9 cellular contexts compared by ENCODE assay signal in genomic region chr1:16939386-16940180, GRCh38. TPM values are rescaled to one million over a fixed set of nuclear protein-coding genes. Genes with fewer than 3 reads are reported as not detected.
DNase-seq lines count a peak whose midpoint lies in the region; ATAC-seq, FAIRE-seq and TF ChIP-seq lines count a peak whose summit lies in the region.
"Not testable (repeated sequence)": the region's sequence is repeated elsewhere in the genome, so short reads cannot be mapped to it uniquely, and the experiment has no call there.
"Had no signal": no experiment of that assay in that cellular context is flagged by ENCODE, and none has a peak within 500 bp of the region (broad histone marks: within the 10 kb centered on the region; RNA-seq: fewer than 3 reads in every experiment).

No MANE protein-coding gene starts in this region.

- not testable (repeated sequence) for H3K9me3 ChIP-seq in IMR-90 (ENCODE audit: control insufficient read depth, insufficient read depth, low read length); endodermal cell (ENCODE audit: control insufficient read depth, low read length); mucosa of descending colon; pancreas; upper lobe of right lung

- H2AK9ac ChIP-seq in IMR-90 (replicated peaks; ENCODE audit: low read depth, low read length, poor library complexity): not testable (repeated sequence)

- H2BK5ac ChIP-seq in IMR-90 (ENCODE audit: low read depth, low read length, poor library complexity, severe bottlenecking): not testable (repeated sequence)

- H3K4me3 ChIP-seq in IMR-90 (ENCODE audit: insufficient read depth, low read depth, low read length); endodermal cell (ENCODE audit: low read length); mucosa of descending colon; pancreas; upper lobe of right lung: not testable (repeated sequence)

- H4K20me1 ChIP-seq in IMR-90 (ENCODE audit: insufficient read depth, low read length): not testable (repeated sequence)

- WGBS in IMR-90 (ENCODE audit: extremely low coverage in 2 of 2, insufficient read length in 1 of 2), 2 experiments: 93% methylated on average over 27 of the region's 32 CpGs; no CpG with 5 or more reads in 1 of the 2 experiments
- WGBS in endodermal cell (ENCODE audit: insufficient coverage in 1 of 2, insufficient read length in 1 of 2), 2 experiments: 93% methylated on average over 32 of the region's 32 CpGs
- 95 to 96% methylated on average over 32 of the region's 32 CpGs for WGBS in pancreas, 2 donors

- not testable (repeated sequence) for H3K18ac ChIP-seq in IMR-90 (ENCODE audit: low read depth, low read length)

- TF ChIP-seq CTCF in GM10266 (IDR thresholded peaks at IDR 0.05; ENCODE audit: control insufficient read depth, insufficient read depth, low read depth, missing control alignments); IMR-90 (conservative IDR thresholded peaks at IDR 0.05; ENCODE audit: low read depth, low read length); endodermal cell (conservative IDR thresholded peaks at IDR 0.05); mucosa of descending colon (IDR thresholded peaks at IDR 0.05); pancreas (IDR thresholded peaks at IDR 0.05); upper lobe of right lung (IDR thresholded peaks at IDR 0.05): not testable (repeated sequence)

- H3K9me3 Mint-ChIP-seq in activated naive CD4-positive, alpha-beta T cell treated with anti-CD3 and anti-CD28 coated beads, Interleukin-2, amount 50 U/mL, for 72 hours; endodermal cell: not testable (repeated sequence)

- DNase-seq in GM10266 (ENCODE audit: extremely low spot score): peak; percentile 20
- not testable (repeated sequence) for DNase-seq in IMR-90; activated naive CD4-positive, alpha-beta T cell treated with anti-CD3 and anti-CD28 coated beads, Interleukin-2, amount 50 U/mL, for 72 hours (ENCODE audit: low spot score in 2 of 2); left cardiac atrium; mucosa of descending colon; upper lobe of right lung
- peak; percentile 76 for DNase-seq in endodermal cell
- DNase-seq in pancreas: peak in 2 of 6 donors; percentile 13 to 74

- H3K27me3 ChIP-seq in IMR-90 (ENCODE audit: control insufficient read depth, insufficient read depth, low read length); endodermal cell (ENCODE audit: control insufficient read depth, insufficient read depth, low read length, poor library complexity, severe bottlenecking); pancreas; upper lobe of right lung: not testable (repeated sequence)

- H3K79me1 ChIP-seq in IMR-90 (ENCODE audit: low read depth in 1 of 2, low read length in 2 of 2): not testable (repeated sequence)

- in situ Hi-C loops in IMR-90 (cut with MboI; ENCODE audit: low sequenced_read_pairs): not testable (repeated sequence)

- POLR2A ChIA-PET in IMR-90 (lab: Charles Lee; ENCODE audit: unreplicated experiment): not testable (repeated sequence)

- TF ChIP-seq POLR2A in IMR-90 (IDR thresholded peaks at IDR 0.05; ENCODE audit: low read depth, low read length): not testable (repeated sequence)

- CTCF ChIA-PET in IMR-90 (lab: Yijun Ruan, JAX): not testable (repeated sequence)

- H2AFZ ChIP-seq in IMR-90 (replicated peaks; ENCODE audit: low read length, poor library complexity): not testable (repeated sequence)

- not testable (repeated sequence) for FAIRE-seq in pancreas (lab: Jason Lieb, UNC)

- not testable (repeated sequence) for H4K8ac ChIP-seq in IMR-90 (ENCODE audit: low read depth in 2 of 2, low read length in 2 of 2)

- H3K9me1 ChIP-seq in IMR-90 (ENCODE audit: insufficient read depth, low read length): not testable (repeated sequence)

- not testable (repeated sequence) for H3K9ac ChIP-seq in IMR-90 (ENCODE audit: low read depth, low read length); endodermal cell (ENCODE audit: extremely low read depth, low read length, poor library complexity, severe bottlenecking)

- H3K36me3 Mint-ChIP-seq in activated naive CD4-positive, alpha-beta T cell treated with anti-CD3 and anti-CD28 coated beads, Interleukin-2, amount 50 U/mL, for 72 hours: not testable (repeated sequence)
- peaks cover 27% of the 10 kb centered on the region for H3K36me3 Mint-ChIP-seq in endodermal cell (ENCODE audit: low read depth)

- not testable (repeated sequence) for H3K27ac ChIP-seq in IMR-90 (ENCODE audit: insufficient read depth, low read length); endodermal cell (ENCODE audit: low read depth, low read length); pancreas; upper lobe of right lung

- not testable (repeated sequence) for H3K27me3 Mint-ChIP-seq in endodermal cell (ENCODE audit: insufficient read depth)

- not testable (repeated sequence) for H2AK5ac ChIP-seq in IMR-90 (ENCODE audit: low read depth, low read length)

- not testable (repeated sequence) for BruUV-seq in IMR-90 (replicated peaks; lab: Mats Ljungman, UMichigan)

- TF ChIP-seq RAD21 in IMR-90 (IDR thresholded peaks at IDR 0.05; ENCODE audit: low read length): not testable (repeated sequence)

- not testable (repeated sequence) for H3K23ac ChIP-seq in IMR-90 (ENCODE audit: low read depth, low read length)

- H3K4me3 Mint-ChIP-seq in endodermal cell: peak overlapping the region; percentile 41

- not testable (repeated sequence) for H3K4me1 Mint-ChIP-seq in endodermal cell

- H2BK20ac ChIP-seq in IMR-90 (ENCODE audit: low read depth, low read length): not testable (repeated sequence)

- not testable (repeated sequence) for H3K4me2 ChIP-seq in IMR-90 (ENCODE audit: low read depth, low read length)

- dilution Hi-C loops in IMR-90 (cut with HindIII; ENCODE audit: low sequenced_read_pairs, unreplicated experiment): not testable (repeated sequence)

- not testable (repeated sequence) for H3K56ac ChIP-seq in IMR-90 (ENCODE audit: extremely low read depth, insufficient read depth, low read length)

- intact Hi-C loops in IMR-90 (cut with micrococcal nuclease); left cardiac atrium (cut with DNase I); mucosa of descending colon (cut with DNase I, micrococcal nuclease); upper lobe of right lung (cut with DNase I): not testable (repeated sequence)
- intact Hi-C loops in pancreas (cut with DNase I): loop anchor here in 1 of 3 donors (10.0 kb wide), 1 partner anchor 325 kb away; the partner anchor contains the start of gene NBPF1

- H3K36me3 ChIP-seq in IMR-90 (ENCODE audit: control insufficient read depth, insufficient read depth, low read length); mucosa of descending colon (ENCODE audit: low read depth); pancreas; upper lobe of right lung: not testable (repeated sequence)
- H3K36me3 ChIP-seq in endodermal cell (ENCODE audit: control insufficient read depth, insufficient read depth, low read length): peaks cover 11% of the 10 kb centered on the region

- H4K91ac ChIP-seq in IMR-90 (ENCODE audit: insufficient read depth, low read depth, low read length): not testable (repeated sequence)

- not testable (repeated sequence) for H3K14ac ChIP-seq in IMR-90 (replicated peaks; ENCODE audit: low read depth, low read length)

- ATAC-seq in IMR-90 (ENCODE audit: low read depth): peak; percentile 46; the same call in 1 of the 2 replicates
- peak; percentile 12 to 23 for ATAC-seq in activated naive CD4-positive, alpha-beta T cell treated with anti-CD3 and anti-CD28 coated beads, Interleukin-2, amount 50 U/mL, for 72 hours
- ATAC-seq in left cardiac atrium: peak; percentile 19 to 45
- peak; percentile 23 for ATAC-seq in mucosa of descending colon
- peak in 3 of 4 donors; percentile 22 to 36 (median 24) for ATAC-seq in pancreas
- ATAC-seq in upper lobe of right lung: peak; percentile 46

- H3K4me1 ChIP-seq in IMR-90 (ENCODE audit: control insufficient read depth, insufficient read depth, low read length); endodermal cell (ENCODE audit: control insufficient read depth, insufficient read depth, low read length); mucosa of descending colon (ENCODE audit: low read depth); pancreas; upper lobe of right lung: not testable (repeated sequence)

- H3K4ac ChIP-seq in IMR-90 (ENCODE audit: low read depth, low read length): not testable (repeated sequence)

- not testable (repeated sequence) for H2BK15ac ChIP-seq in IMR-90 (ENCODE audit: low read depth, low read length)

- H3K27ac Mint-ChIP-seq in activated naive CD4-positive, alpha-beta T cell treated with anti-CD3 and anti-CD28 coated beads, Interleukin-2, amount 50 U/mL, for 72 hours: not testable (repeated sequence)
- H3K27ac Mint-ChIP-seq in endodermal cell: peak overlapping the region; percentile 90

- H4K5ac ChIP-seq in IMR-90 (ENCODE audit: low read depth, low read length): not testable (repeated sequence)

- not testable (repeated sequence) for H2BK120ac ChIP-seq in IMR-90 (ENCODE audit: low read depth, low read length)

RNA-seq across cellular contexts. Expression of gene CROCC, which starts 17.9 kb away (rescaled TPM):
- total RNA-seq in IMR-90 (2012; rRNA removed): 7.2 and 7.5 TPM in 2 replicates
- polyA plus RNA-seq in IMR-90 (2012; rRNA removed): 13.7 and 14.7 TPM in 2 replicates
- polyA plus RNA-seq in IMR-90 (2012; cell fraction: cytosol; rRNA removed): 10.7 and 12.9 TPM in 2 replicates
- polyA plus RNA-seq in IMR-90 (2012; cell fraction: nucleus; rRNA removed; ENCODE audit: low replicate concordance): 82.9 and 147 TPM in 2 replicates
- total RNA-seq in activated naive CD4-positive, alpha-beta T cell treated with anti-CD3 and anti-CD28 coated beads, Interleukin-2, amount 50 U/mL, for 72 hours: 10 to 100 TPM; 28.4 to 35.5 TPM
- total RNA-seq in endodermal cell: 10 to 100 TPM; 58.4 to 61.8 TPM
- polyA plus RNA-seq in endodermal cell (2013, experiment 1 of 2): 38.9 TPM
- polyA plus RNA-seq in endodermal cell (2013, experiment 2 of 2): 33.9 TPM
- 1 to 10 TPM; 6.5 to 9.2 TPM for total RNA-seq in left cardiac atrium
- total RNA-seq in mucosa of descending colon: 10 to 100 TPM; 12.2 to 32.5 (median 16.8) TPM
- total RNA-seq in pancreas: 10 to 100 TPM in 5 of 6 donors, 1 to 10 TPM in 1; 8.1 to 18.3 (median 13.6) TPM
- polyA plus RNA-seq in pancreas: 100 to 1,000 TPM in 1 of 2 donors, 10 to 100 TPM in 1; 52.6 to 101 TPM
- 20.9 TPM for total RNA-seq in upper lobe of right lung

RNA-seq across cellular contexts. Expression of gene MFAP2, which starts 40.8 kb away (rescaled TPM):
- total RNA-seq in IMR-90 (2012; rRNA removed): 2.5 and 3.9 TPM in 2 replicates
- polyA plus RNA-seq in IMR-90 (2012; rRNA removed): 13.9 and 14.6 TPM in 2 replicates
- 14.5 and 21.7 TPM in 2 replicates for polyA plus RNA-seq in IMR-90 (2012; cell fraction: cytosol; rRNA removed)
- 17.6 and 36.8 TPM in 2 replicates for polyA plus RNA-seq in IMR-90 (2012; cell fraction: nucleus; rRNA removed; ENCODE audit: low replicate concordance)
- total RNA-seq in activated naive CD4-positive, alpha-beta T cell treated with anti-CD3 and anti-CD28 coated beads, Interleukin-2, amount 50 U/mL, for 72 hours: under 1 TPM in 1 of 2 donors, not detected in 1; 0.37 TPM
- total RNA-seq in endodermal cell: 100 to 1,000 TPM; 120 to 170 TPM
- polyA plus RNA-seq in endodermal cell (2013, experiment 1 of 2): 187 TPM
- 180 TPM for polyA plus RNA-seq in endodermal cell (2013, experiment 2 of 2)
- total RNA-seq in left cardiac atrium: 1 to 10 TPM; 7.9 to 9.6 TPM
- 1 to 10 TPM; 2.4 to 6.3 (median 5.4) TPM for total RNA-seq in mucosa of descending colon
- 10 to 100 TPM in 2 of 6 donors, 1 to 10 TPM in 4; 4.6 to 19.5 (median 7.6) TPM for total RNA-seq in pancreas
- polyA plus RNA-seq in pancreas: 10 to 100 TPM in 1 of 2 donors, 1 to 10 TPM in 1; 9.4 to 16.2 TPM
- total RNA-seq in upper lobe of right lung: 14.8 TPM

RNA-seq across cellular contexts. Expression of gene RNU1-2, which starts 43.8 kb away (rescaled TPM):
- total RNA-seq in IMR-90 (2012; rRNA removed) (under 0.01 TPM in 2 replicates), endodermal cell (1,000 to 10,000 TPM; 2,483 to 3,611 TPM), left cardiac atrium (over 10,000 TPM in 1 of 2 donors, 1,000 to 10,000 TPM in 1; 5,988 to 15,401 TPM), mucosa of descending colon (1,000 to 10,000 TPM; 2,195 to 6,222 (median 2,378) TPM), pancreas (1,000 to 10,000 TPM in 4 of 6 donors, 100 to 1,000 TPM in 2; 687 to 5,169 (median 2,340) TPM), upper lobe of right lung (6,622 TPM)
- polyA plus RNA-seq in IMR-90 (2012; rRNA removed) (not detected in 2 replicates), pancreas (not detected)
- not detected in 2 replicates for polyA plus RNA-seq in IMR-90 (2012; cell fraction: cytosol; rRNA removed)
- polyA plus RNA-seq in IMR-90 (2012; cell fraction: nucleus; rRNA removed; ENCODE audit: low replicate concordance): not detected in 2 replicates
- 1,000 to 10,000 TPM; 1,082 to 1,722 TPM for total RNA-seq in activated naive CD4-positive, alpha-beta T cell treated with anti-CD3 and anti-CD28 coated beads, Interleukin-2, amount 50 U/mL, for 72 hours
- polyA plus RNA-seq in endodermal cell (2013, experiment 1 of 2): 11,872 TPM
- polyA plus RNA-seq in endodermal cell (2013, experiment 2 of 2): 14,577 TPM
- total RNA-seq: LHCN-M2 had no signal

Comparison
In these comparisons a context has a peak if more than half of its experiments do, and no peak if none do; other contexts are left out.
1. RNA of gene RNU1-2, which starts 43.8 kb away (total RNA-seq): 5,988 to 15,401 TPM in left cardiac atrium, 6,622 TPM in upper lobe of right lung (single experiment), 2,483 to 3,611 TPM in endodermal cell, 2,195 to 6,222 TPM in mucosa of descending colon, 687 to 5,169 TPM in pancreas and 1,082 to 1,722 TPM in activated naive CD4-positive, alpha-beta T cell treated with anti-CD3 and anti-CD28 coated beads, Interleukin-2, amount 50 U/mL, for 72 hours; under 0.01 TPM in IMR-90; every median in the first group is over 100 times any median in the second.
2. Peak in every context shown above with its lines, with median percentiles within 50 percentile points of each other: ATAC-seq.